1 cellular context compared by ENCODE assay signal in the genomic region with DNA sequence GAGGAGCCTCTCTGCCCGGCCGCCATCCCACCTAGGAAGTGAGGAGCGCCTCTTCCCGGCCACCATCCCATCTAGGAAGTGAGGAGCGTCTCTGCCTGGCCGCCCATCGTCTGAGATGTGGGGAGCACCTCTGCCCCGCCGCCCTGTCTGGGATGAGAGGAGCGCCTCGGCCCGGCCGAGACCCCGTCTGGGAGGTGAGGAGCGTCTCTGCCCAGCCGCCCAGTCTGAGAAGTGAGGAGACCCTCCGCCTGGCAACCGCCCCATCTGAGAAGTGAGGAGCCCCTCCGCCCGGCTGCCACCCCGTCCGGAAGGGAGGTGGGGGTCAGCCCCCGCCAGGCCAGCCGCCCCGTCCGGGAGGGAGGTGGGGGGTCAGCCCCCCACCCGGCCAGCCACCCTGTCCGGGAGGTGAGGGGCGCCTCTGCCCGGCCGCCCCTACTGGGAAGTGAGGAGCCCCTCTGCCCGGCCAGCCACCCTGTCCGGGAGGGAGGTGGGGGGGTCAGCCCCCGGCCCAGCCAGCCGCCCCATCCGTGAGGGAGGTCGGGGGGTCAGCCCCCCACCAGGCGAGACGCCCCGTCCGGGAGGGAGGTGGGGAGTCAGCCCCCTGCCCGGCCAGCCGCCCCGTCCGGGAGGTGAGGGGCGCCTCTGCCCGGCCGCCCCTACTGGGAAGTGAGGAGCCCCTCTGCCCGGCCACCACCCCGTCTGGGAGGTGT. TPM values are rescaled to one million over a fixed set of nuclear protein-coding genes. Genes with fewer than 3 reads are reported as not detected.
"Had no signal": no experiment of that assay in that cellular context is flagged by ENCODE, and none has a peak within 500 bp of the region (broad histone marks: within the 10 kb centered on the region; RNA-seq: fewer than 3 reads in every experiment).

No MANE protein-coding gene starts in this region.

RNA-seq across cellular contexts. Expression of a gene that starts 55.5 kb away (rescaled TPM):
- total RNA-seq: G401 had no signal
